Comparison of ENCODE assay signal across 18 cellular contexts in genomic region chr17:83145831-83146230, GRCh38.
"Had no signal": no experiment of that assay in that cellular context is flagged by ENCODE, and none has a peak within 500 bp of the region (broad histone marks: within the 10 kb centered on the region; RNA-seq: fewer than 3 reads in every experiment).

No MANE protein-coding gene starts in this region.

- H3K27me3 ChIP-seq: cardiac muscle cell, left lung, ovary, right lobe of liver, transverse colon, uterus had no signal

- ATAC-seq: activated CD4-positive, alpha-beta T cell treated with anti-CD3 and anti-CD28 coated beads for 36 hours; right lobe of liver; WTC11 had no signal

- H3K4me3 ChIP-seq: cardiac muscle cell, left lung, mucosa of descending colon, ovary, right lobe of liver, transverse colon, uterus had no signal

- H3K27ac ChIP-seq: cardiac muscle cell, epithelial cell of prostate, left lung, ovary, right lobe of liver, transverse colon, uterus had no signal

- H3K36me3 ChIP-seq: cardiac muscle cell, left lung, ovary, right lobe of liver, transverse colon, uterus had no signal

- H3K9me3 ChIP-seq: ovary, right lobe of liver, transverse colon, uterus had no signal

- H3K4me1 ChIP-seq: right lobe of liver, transverse colon had no signal

- DNase-seq: activated CD4-positive, alpha-beta memory T cell treated with anti-CD3 and anti-CD28 coated beads, Interleukin-2, amount 10 ng/mL, durations not matched to agents 7 days and 5 days; activated CD4-positive, alpha-beta T cell treated with anti-CD3 and anti-CD28 coated beads for 36 hours; endodermal cell; foreskin melanocyte; glutamatergic neuron; left lung; mucosa of descending colon; naive B cell; ovary; right lobe of liver; stimulated activated naive CD4-positive, alpha-beta T cell; substantia nigra; SW 1271; transverse colon; uterus had no signal
